28 cellular contexts compared by ENCODE assay signal in genomic region chr18:50117876-50118275, GRCh38.
DNase-seq lines count a peak whose midpoint lies in the region; ATAC-seq and TF ChIP-seq lines count a peak whose summit lies in the region.
"Had no signal": no experiment of that assay in that cellular context is flagged by ENCODE, and none has a peak within 500 bp of the region (broad histone marks: within the 10 kb centered on the region; RNA-seq: fewer than 3 reads in every experiment).

No MANE protein-coding gene starts in this region.

- H3K27me3 ChIP-seq in neural progenitor cell, result no peaks in the 10 kb centered on the region
- H3K27me3 ChIP-seq: BLaER1, body of pancreas, right lobe of liver had no signal

- no peak overlapping the region for H3K27ac Mint-ChIP-seq in neural progenitor cell
- no peak overlapping the region for H3K27ac Mint-ChIP-seq in activated CD8-positive, alpha-beta T cell treated with anti-CD3 and anti-CD28 coated beads for 36 hours
- H3K27ac Mint-ChIP-seq: activated CD4-positive, alpha-beta memory T cell treated with anti-CD3 and anti-CD28 coated beads, Interleukin-2, amount 10 ng/mL, durations not matched to agents 7 days and 5 days; dendritic cell treated with granulocyte-macrophage colony-stimulating factor and Interleukin-4, amounts not matched to agents 40 ng/mL and 50 ng/mL, for 4 days; endodermal cell had no signal

- no peaks in the 10 kb centered on the region for H3K9me3 Mint-ChIP-seq in neural progenitor cell
- no peaks in the 10 kb centered on the region for H3K9me3 Mint-ChIP-seq in activated CD8-positive, alpha-beta T cell treated with anti-CD3 and anti-CD28 coated beads for 36 hours
- H3K9me3 Mint-ChIP-seq: activated CD4-positive, alpha-beta memory T cell treated with anti-CD3 and anti-CD28 coated beads, Interleukin-2, amount 10 ng/mL, durations not matched to agents 7 days and 5 days; dendritic cell treated with granulocyte-macrophage colony-stimulating factor and Interleukin-4, amounts not matched to agents 40 ng/mL and 50 ng/mL, for 4 days; endodermal cell; stimulated activated naive CD8-positive, alpha-beta T cell treated with anti-CD3 and anti-CD28 coated beads, Interleukin-15, amount 100 ng/mL, for 72 hours had no signal

- H3K4me3 ChIP-seq in neural progenitor cell, result no peak overlapping the region
- H3K4me3 ChIP-seq: BLaER1, body of pancreas, HAP-1, right lobe of liver had no signal

- H3K79me2 ChIP-seq in neural progenitor cell (ENCODE audit: low read depth), result no peaks in the 10 kb centered on the region

- ATAC-seq in activated CD8-positive, alpha-beta T cell treated with anti-CD3 and anti-CD28 coated beads for 36 hours, result no peak
- ATAC-seq: body of pancreas; esophagus mucosa; left ventricle myocardium superior; stimulated activated naive CD8-positive, alpha-beta T cell treated with anti-CD3 and anti-CD28 coated beads, Interleukin-15, amount 100 ng/mL, for 72 hours had no signal

- no peak overlapping the region for H3K4me2 ChIP-seq in neural progenitor cell
- H3K4me2 ChIP-seq: BLaER1, KMS-11 had no signal

- H3K9me3 ChIP-seq in neural progenitor cell (ENCODE audit: low read depth), result no peaks in the 10 kb centered on the region
- H3K9me3 ChIP-seq: BLaER1, body of pancreas, HAP-1, right lobe of liver had no signal

- H3K9ac ChIP-seq in neural progenitor cell, result no peak overlapping the region
- H3K9ac ChIP-seq: BLaER1, KMS-11 had no signal

- H3K36me3 Mint-ChIP-seq in neural progenitor cell, result no peaks in the 10 kb centered on the region
- H3K36me3 Mint-ChIP-seq in activated CD8-positive, alpha-beta T cell treated with anti-CD3 and anti-CD28 coated beads for 36 hours (ENCODE audit: low read depth), result no peaks in the 10 kb centered on the region

- peak overlapping the region; percentile 35 for H2AFZ ChIP-seq in neural progenitor cell (replicated peaks)

- H3K4me3 Mint-ChIP-seq in neural progenitor cell, result no peak overlapping the region
- H3K4me3 Mint-ChIP-seq in activated CD8-positive, alpha-beta T cell treated with anti-CD3 and anti-CD28 coated beads for 36 hours, result no peak overlapping the region
- H3K4me3 Mint-ChIP-seq: activated CD4-positive, alpha-beta memory T cell treated with anti-CD3 and anti-CD28 coated beads, Interleukin-2, amount 10 ng/mL, durations not matched to agents 7 days and 5 days; dendritic cell treated with granulocyte-macrophage colony-stimulating factor and Interleukin-4, amounts not matched to agents 40 ng/mL and 50 ng/mL, for 4 days; endodermal cell; stimulated activated naive CD8-positive, alpha-beta T cell treated with anti-CD3 and anti-CD28 coated beads, Interleukin-15, amount 100 ng/mL, for 72 hours had no signal

- no peaks in the 10 kb centered on the region for H4K20me1 ChIP-seq in neural progenitor cell (ENCODE audit: low read depth)
- H4K20me1 ChIP-seq: BLaER1 had no signal

- H3K27ac ChIP-seq in neural progenitor cell, result no peak overlapping the region
- H3K27ac ChIP-seq: BLaER1, body of pancreas, KMS-11, right lobe of liver had no signal

- DNase-seq in DMS153 (lab: John Stamatoyannopoulos, UW), result peak; percentile 88
- DNase-seq in HEK293T (ENCODE audit: extremely low spot score), result no peak
- peak; percentile 93 for DNase-seq in NCI-H748 (lab: John Stamatoyannopoulos, UW; ENCODE audit: unreplicated experiment)
- DNase-seq in neural progenitor cell (ENCODE audit: low spot score), result no peak
- no peak for DNase-seq in AG08396 (ENCODE audit: low spot score)
- no peak for DNase-seq in activated naive CD4-positive, alpha-beta T cell treated with Interleukin-2 at 50 U/mL for 16 hours
- no peak for DNase-seq in activated CD8-positive, alpha-beta T cell treated with anti-CD3 and anti-CD28 coated beads for 36 hours
- DNase-seq in NCI-H146 (lab: John Stamatoyannopoulos, UW), result no peak
- DNase-seq: ACHN; activated CD4-positive, alpha-beta memory T cell treated with anti-CD3 and anti-CD28 coated beads, Interleukin-2, amount 10 ng/mL, durations not matched to agents 7 days and 5 days; activated CD8-positive, alpha-beta memory T cell treated with anti-CD3 and anti-CD28 coated beads, Interleukin-2, amount 50 U/mL, for 48 hours; activated naive CD4-positive, alpha-beta T cell treated with anti-CD3 and anti-CD28 coated beads, Interleukin-2, amount 50 U/mL, for 16 hours; body of pancreas; left ventricle myocardium superior; NCI-H1436 treated with DMSO at 0.1 percent for 48 hours; NCI-H2107; NCI-H524; right lobe of liver; SIG-M5; stimulated activated CD8-positive, alpha-beta memory T cell treated with anti-CD3 and anti-CD28 coated beads, Interleukin-4, amount 100 ng/mL, for 48 hours; stimulated activated naive CD8-positive, alpha-beta T cell treated with anti-CD3 and anti-CD28 coated beads, Interleukin-15, amount 100 ng/mL, for 72 hours; SW 1271 had no signal

- intact Hi-C loops in activated CD8-positive, alpha-beta T cell treated with anti-CD3 and anti-CD28 coated beads for 36 hours (cut with micrococcal nuclease), result no loop called here

- H3F3A ChIP-seq in neural progenitor cell (ENCODE audit: low read depth), result no peaks in the 10 kb centered on the region

- H3K4me1 Mint-ChIP-seq in neural progenitor cell, result peaks cover 22% of the 10 kb centered on the region
- no peaks in the 10 kb centered on the region for H3K4me1 Mint-ChIP-seq in activated CD8-positive, alpha-beta T cell treated with anti-CD3 and anti-CD28 coated beads for 36 hours (ENCODE audit: low read depth)
- H3K4me1 Mint-ChIP-seq: activated CD4-positive, alpha-beta memory T cell treated with anti-CD3 and anti-CD28 coated beads, Interleukin-2, amount 10 ng/mL, durations not matched to agents 7 days and 5 days; stimulated activated naive CD8-positive, alpha-beta T cell treated with anti-CD3 and anti-CD28 coated beads, Interleukin-15, amount 100 ng/mL, for 72 hours had no signal

- no peaks in the 10 kb centered on the region for H3K36me3 ChIP-seq in neural progenitor cell
- H3K36me3 ChIP-seq: BLaER1, HAP-1, right lobe of liver had no signal

- TF ChIP-seq CTCF in neural progenitor cell (IDR thresholded peaks at IDR 0.05), result no peak
- TF ChIP-seq CTCF in activated CD8-positive, alpha-beta T cell treated with anti-CD3 and anti-CD28 coated beads for 36 hours (IDR thresholded peaks at IDR 0.05), result no peak

- POLR2A ChIA-PET in HEK293T (lab: Yijun Ruan, JAX), result no interaction called here
- POLR2A ChIA-PET in activated CD8-positive, alpha-beta T cell treated with anti-CD3 and anti-CD28 coated beads for 36 hours (lab: Charles Lee), result interaction anchor here (0.6 kb wide), 2 partner anchors 151 to 1951 kb away, joined by 3 read pairs; no protein-coding TSS in a partner anchor

- CTCF ChIA-PET in HEK293T (lab: Yijun Ruan, JAX), result no interaction called here
- CTCF ChIA-PET in activated CD8-positive, alpha-beta T cell treated with anti-CD3 and anti-CD28 coated beads for 36 hours (lab: Charles Lee), result interaction anchor here (0.6 kb wide), 1 partner anchor 20 kb away, joined by 4 read pairs; no protein-coding TSS in a partner anchor

- peaks cover 12% of the 10 kb centered on the region for H3K4me1 ChIP-seq in neural progenitor cell
- H3K4me1 ChIP-seq: BLaER1 had no signal

- H3K27me3 Mint-ChIP-seq in neural progenitor cell (ENCODE audit: insufficient read depth, low read depth), result peaks cover 10% of the 10 kb centered on the region
- H3K27me3 Mint-ChIP-seq in activated CD8-positive, alpha-beta T cell treated with anti-CD3 and anti-CD28 coated beads for 36 hours, result no peaks in the 10 kb centered on the region

TF ChIP-seq in HEK293T, 16 proteins besides CTCF, POLR2A, EP300 and RAD21:
- no peak for TF ChIP-seq CTBP1 (IDR thresholded peaks at IDR 0.05; ENCODE audit: borderline replicate concordance)
- no peak for TF ChIP-seq FOXA1 (IDR thresholded peaks at IDR 0.05)
- peak; percentile 63 for TF ChIP-seq PKNOX1 (IDR thresholded peaks at IDR 0.05)

Comparison
In these comparisons a context has a peak if more than half of its experiments do, and no peak if none do; other contexts are left out.
1. DNase-seq: peak in DMS153 (single experiment) and NCI-H748 (single experiment); none in HEK293T (single experiment), neural progenitor cell (single experiment), AG08396 (single experiment), activated naive CD4-positive, alpha-beta T cell treated with Interleukin-2 at 50 U/mL for 16 hours (single experiment), activated CD8-positive, alpha-beta T cell treated with anti-CD3 and anti-CD28 coated beads for 36 hours (single experiment) and NCI-H146 (single experiment).